In the genomic region with DNA sequence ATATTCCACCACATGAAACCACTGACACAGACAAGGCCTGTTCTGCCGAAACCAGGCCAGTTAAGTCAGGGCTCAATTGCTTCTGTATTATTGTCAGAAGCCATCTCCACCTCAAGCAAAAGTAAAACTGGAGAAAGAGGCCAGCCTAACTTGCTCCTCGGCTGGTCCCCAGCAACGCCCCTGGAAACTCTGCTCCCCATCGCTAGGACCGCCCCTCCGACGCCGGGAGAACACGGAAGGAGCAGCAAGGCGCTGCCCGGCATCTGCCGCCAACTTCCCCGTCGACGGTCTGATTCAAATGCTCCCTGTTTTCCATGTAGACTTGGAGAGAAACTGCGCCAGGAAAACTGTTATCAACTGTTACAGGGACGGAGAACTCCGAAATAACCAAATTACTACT, we compare ENCODE assay signal across 8 cellular contexts. TPM values are rescaled to one million over a fixed set of nuclear protein-coding genes. Genes with fewer than 3 reads are reported as not detected.
DNase-seq lines count a peak whose midpoint lies in the region; ATAC-seq and TF ChIP-seq lines count a peak whose summit lies in the region.
"Not testable (repeated sequence)": the region's sequence is repeated elsewhere in the genome, so short reads cannot be mapped to it uniquely, and the experiment has no call there.

No MANE protein-coding gene starts in this region.

- H3K4me2 ChIP-seq in PC-9: peak overlapping the region; percentile 74

- not testable (repeated sequence) for TF ChIP-seq EP300 in stomach (IDR thresholded peaks at IDR 0.05)

- TF ChIP-seq POLR2A in stomach (IDR thresholded peaks at IDR 0.05): not testable (repeated sequence)

- WGBS in stomach, 5 donors: 0 to 2% (median 0%) methylated on average over 3 to 13 of the region's 18 CpGs

- H3K27ac ChIP-seq in PC-9 (peak overlapping the region; percentile 68), stomach (peak overlapping the region; percentile 68 to 92 (median 88))

- H3K79me2 ChIP-seq in PC-9 (ENCODE audit: low read depth): peaks cover 45% of the 10 kb centered on the region

- not testable (repeated sequence) for H3K4me1 ChIP-seq in PC-9 (replicated peaks; ENCODE audit: insufficient read depth); mucosa of descending colon (ENCODE audit: low read depth); stomach

- not testable (repeated sequence) for H3K9me3 ChIP-seq in PC-9 (ENCODE audit: insufficient read depth, low read depth); mucosa of descending colon; stomach

- CTCF ChIA-PET in PC-9 (lab: Charles Lee): not testable (repeated sequence)

- H3K36me3 ChIP-seq in PC-9 (ENCODE audit: low read depth); mucosa of descending colon (ENCODE audit: low read depth); stomach: not testable (repeated sequence)

- POLR2A ChIA-PET in PC-9 (lab: Charles Lee; ENCODE audit: unreplicated experiment): not testable (repeated sequence)

- not testable (repeated sequence) for BruUV-seq in PC-9 (replicated peaks; lab: Mats Ljungman, UMichigan)

- peak overlapping the region; percentile 43; the same call in 1 of the 2 replicates for H2AFZ ChIP-seq in PC-9

- DNase-seq in ELR (ENCODE audit: low read depth) (peak; percentile 5), PC-9 (peak in 1 of 2 experiments; percentile 22), fibroblast of the aortic adventitia (ENCODE audit: low read depth) (peak; percentile 17), mucosa of descending colon (peak in 2 of 3 donors; percentile 16 to 32)
- not testable (repeated sequence) for DNase-seq in stomach

- H3K4me3 ChIP-seq in PC-9: peak overlapping the region; percentile 61
- peak overlapping the region; percentile 69 for H3K4me3 ChIP-seq in fibroblast of the aortic adventitia (ENCODE audit: low read depth, low read length)
- not testable (repeated sequence) for H3K4me3 ChIP-seq in mucosa of descending colon
- peak overlapping the region; percentile 56 to 63 (median 60) for H3K4me3 ChIP-seq in stomach

- not testable (repeated sequence) for H3F3A ChIP-seq in PC-9 (ENCODE audit: insufficient read depth, low read depth)

- ATAC-seq in GM21515 (IDR thresholded peaks at IDR 0.05; ENCODE audit: unreplicated experiment): peak; percentile 72
- peak; percentile 74 for ATAC-seq in HG03175 (IDR thresholded peaks at IDR 0.05; ENCODE audit: unreplicated experiment)
- peak; percentile 86 for ATAC-seq in mucosa of descending colon

- H3K27me3 ChIP-seq in PC-9 (ENCODE audit: insufficient read depth, low read depth); stomach: not testable (repeated sequence)

- TF ChIP-seq CTCF in PC-9 (conservative IDR thresholded peaks at IDR 0.05); fibroblast of the aortic adventitia (IDR thresholded peaks at IDR 0.05; ENCODE audit: insufficient read depth, low read length); mucosa of descending colon (IDR thresholded peaks at IDR 0.05); stomach (IDR thresholded peaks at IDR 0.05): not testable (repeated sequence)

- not testable (repeated sequence) for H3K36me3 Mint-ChIP-seq in activated naive CD8-positive, alpha-beta T cell

- not testable (repeated sequence) for H3K27me3 Mint-ChIP-seq in activated naive CD8-positive, alpha-beta T cell

- peak overlapping the region; percentile 92 for H3K4me3 Mint-ChIP-seq in activated naive CD8-positive, alpha-beta T cell

- not testable (repeated sequence) for H4K20me1 ChIP-seq in PC-9 (ENCODE audit: insufficient read depth)

- intact Hi-C loops in PC-9 (cut with micrococcal nuclease; ENCODE audit: unreplicated experiment); mucosa of descending colon (cut with DNase I, micrococcal nuclease); stomach (cut with DNase I; ENCODE audit: low total_unique reads): not testable (repeated sequence)

- not testable (repeated sequence) for H3K9me2 ChIP-seq in PC-9 (ENCODE audit: insufficient read depth)

- peak overlapping the region; percentile 93 for H3K27ac Mint-ChIP-seq in activated naive CD8-positive, alpha-beta T cell

- H3K4me1 Mint-ChIP-seq in activated naive CD8-positive, alpha-beta T cell (ENCODE audit: low read depth): peaks cover 17% of the 10 kb centered on the region

- H3K9me3 Mint-ChIP-seq in activated naive CD8-positive, alpha-beta T cell (ENCODE audit: low read depth): not testable (repeated sequence)

RNA-seq across cellular contexts. Expression of a gene that starts 26.3 kb away (rescaled TPM):
- total RNA-seq in PC-9 (2021) (47.3 and 65.2 TPM in 2 replicates), fibroblast of the aortic adventitia (ENCODE audit: low replicate concordance) (0.18 TPM in 1 of 2 replicates, not detected in the other), mucosa of descending colon (10 to 100 TPM in 1 of 3 donors, 1 to 10 TPM in 2; 1.5 to 17.8 (median 2.3) TPM), stomach (10 to 100 TPM in 1 of 5 donors, 1 to 10 TPM in 1, under 1 TPM in 1, not detected in 2; 0.43 to 11.0 (median 7.7) TPM)
- polyA plus RNA-seq in stomach: 1 to 10 TPM in 2 of 3 donors, under 1 TPM in 1; 0.61 to 6.6 (median 6.0) TPM
